15 cellular contexts compared by ENCODE assay signal in genomic region chr2:225120175-225120574, GRCh38.
DNase-seq lines count a peak whose midpoint lies in the region; ATAC-seq, FAIRE-seq and TF ChIP-seq lines count a peak whose summit lies in the region.
"Had no signal": no experiment of that assay in that cellular context is flagged by ENCODE, and none has a peak within 500 bp of the region (broad histone marks: within the 10 kb centered on the region; RNA-seq: fewer than 3 reads in every experiment).

No MANE protein-coding gene starts in this region.

- WGBS in IMR-90 (ENCODE audit: extremely low coverage in 2 of 2, insufficient read length in 1 of 2), 2 experiments = no CpG with 5 or more reads among the region's 1 CpG
- 45% methylated on average over 1 of the region's 1 CpG for WGBS in mesenchymal stem cell
- 30 to 47% methylated on average over 1 of the region's 1 CpG for WGBS in body of pancreas, 2 donors

- peak overlapping the region; percentile 54 for H2AFZ ChIP-seq in IMR-90 (replicated peaks; ENCODE audit: low read length, poor library complexity)
- H2AFZ ChIP-seq in keratinocyte (ENCODE audit: control insufficient read depth, low read length) = no peak overlapping the region
- no peak overlapping the region for H2AFZ ChIP-seq in mesenchymal stem cell (ENCODE audit: low read depth, low read length)

- TF ChIP-seq POLR2A in IMR-90 (IDR thresholded peaks at IDR 0.05; ENCODE audit: low read depth, low read length) (no peak), body of pancreas (IDR thresholded peaks at IDR 0.05) (no peak)

- in situ Hi-C loops in IMR-90 (cut with MboI; ENCODE audit: low sequenced_read_pairs) = loop anchor here (25.0 kb wide), 1 partner anchor 1667 kb away; the partner anchor contains the start of gene IRS1

- H3K27me3 ChIP-seq in IMR-90 (ENCODE audit: control insufficient read depth, insufficient read depth, low read length) = no peaks in the 10 kb centered on the region
- no peaks in the 10 kb centered on the region for H3K27me3 ChIP-seq in keratinocyte (ENCODE audit: control insufficient read depth, extremely low read depth, insufficient read depth, low read length)
- H3K27me3 ChIP-seq in mesenchymal stem cell (ENCODE audit: control insufficient read depth in 1 of 2, insufficient read depth in 1 of 2, low read length in 2 of 2) = no peaks in the 10 kb centered on the region
- H3K27me3 ChIP-seq in body of pancreas = no peaks in the 10 kb centered on the region
- H3K27me3 ChIP-seq: gastrocnemius medialis had no signal

- H3K9me3 ChIP-seq in IMR-90 (ENCODE audit: control insufficient read depth, insufficient read depth, low read length) (no peaks in the 10 kb centered on the region), keratinocyte (ENCODE audit: control insufficient read depth, low read depth, low read length) (no peaks in the 10 kb centered on the region), mesenchymal stem cell (ENCODE audit: control insufficient read depth, low read length) (no peaks in the 10 kb centered on the region), body of pancreas (no peaks in the 10 kb centered on the region)
- H3K9me3 ChIP-seq: gastrocnemius medialis had no signal

- no peak overlapping the region for H2BK12ac ChIP-seq in mesenchymal stem cell (ENCODE audit: low read length in 2 of 2)

- H3K4ac ChIP-seq in IMR-90 (ENCODE audit: low read depth, low read length) (peak overlapping the region; percentile 6), mesenchymal stem cell (ENCODE audit: low read depth in 1 of 2, low read length in 2 of 2) (no peak overlapping the region)

- dilution Hi-C loops in IMR-90 (cut with HindIII; ENCODE audit: low sequenced_read_pairs, unreplicated experiment) (no loop called here), keratinocyte (cut with MboI; ENCODE audit: extremely low pct_ligation_motif_present, low sequenced_read_pairs) (no loop called here)

- H3K9me1 ChIP-seq in IMR-90 (ENCODE audit: insufficient read depth, low read length) = no peaks in the 10 kb centered on the region
- no peaks in the 10 kb centered on the region for H3K9me1 ChIP-seq in keratinocyte (ENCODE audit: control insufficient read depth, extremely low read depth, insufficient read depth, low read length)

- no peak overlapping the region for H3K56ac ChIP-seq in IMR-90 (ENCODE audit: extremely low read depth, insufficient read depth, low read length)

- peak overlapping the region; percentile 46 for H2BK20ac ChIP-seq in IMR-90 (ENCODE audit: low read depth, low read length)

- H3K14ac ChIP-seq in IMR-90 (replicated peaks; ENCODE audit: low read depth, low read length) (peak overlapping the region; percentile 55; the same call in 1 of the 2 replicates), mesenchymal stem cell (ENCODE audit: low read length in 2 of 2) (no peak overlapping the region)

- POLR2A ChIA-PET in IMR-90 (lab: Charles Lee; ENCODE audit: unreplicated experiment) = no interaction called here

- H2AK9ac ChIP-seq in IMR-90 (replicated peaks; ENCODE audit: low read depth, low read length, poor library complexity) = no peak overlapping the region

- H3K27ac ChIP-seq in IMR-90 (ENCODE audit: insufficient read depth, low read length) (no peak overlapping the region), keratinocyte (ENCODE audit: control insufficient read depth, insufficient read depth, low read length) (no peak overlapping the region), mesenchymal stem cell (ENCODE audit: low read length, poor library complexity, severe bottlenecking) (no peak overlapping the region), body of pancreas (no peak overlapping the region)
- H3K27ac ChIP-seq: gastrocnemius medialis had no signal

- no peak overlapping the region for H4K5ac ChIP-seq in IMR-90 (ENCODE audit: low read depth, low read length)

- TF ChIP-seq RAD21 in IMR-90 (IDR thresholded peaks at IDR 0.05; ENCODE audit: low read length) = no peak

- H2BK5ac ChIP-seq in IMR-90 (ENCODE audit: low read depth, low read length, poor library complexity, severe bottlenecking) (peak overlapping the region; percentile 29), mesenchymal stem cell (ENCODE audit: low read depth, low read length, poor library complexity, severe bottlenecking) (no peak overlapping the region)

- ATAC-seq in IMR-90 (ENCODE audit: low read depth) = peak; percentile 53
- peak; percentile 87 for ATAC-seq in SK-N-SH treated with all-trans-retinoic acid at 6 μM for 48 hours
- ATAC-seq in HG03095 (IDR thresholded peaks at IDR 0.05; ENCODE audit: unreplicated experiment) = no peak
- no peak for ATAC-seq in body of pancreas
- ATAC-seq: gastrocnemius medialis; K562; natural killer cell treated with Interleukin-12 subunit alpha and Interleukin-12 subunit beta and Interleukin-15 and Interleukin-18, amount 100 ng/mL, for 72 hours; sciatic nerve had no signal

- DNase-seq in COLO668 (lab: John Stamatoyannopoulos, UW; ENCODE audit: unreplicated experiment) = peak; percentile 8
- peak; percentile 67 for DNase-seq in IMR-90
- no peak for DNase-seq in keratinocyte (ENCODE audit: low read depth, low spot score)
- DNase-seq in mesenchymal stem cell = no peak
- DNase-seq in SIG-M5 treated with dmso at 0.1 percent for 504 hours (lab: John Stamatoyannopoulos, UW; ENCODE audit: unreplicated experiment) = no peak
- DNase-seq in body of pancreas = no peak
- DNase-seq: activated CD4-positive, CD25-positive, alpha-beta regulatory T cell; CD8-positive, alpha-beta memory T cell; gastrocnemius medialis; Right ventricle myocardium superior had no signal

- H3K18ac ChIP-seq in IMR-90 (ENCODE audit: low read depth, low read length) (no peak overlapping the region), mesenchymal stem cell (ENCODE audit: low read depth in 1 of 2, low read length in 2 of 2) (no peak overlapping the region)

- FAIRE-seq in keratinocyte (lab: Jason Lieb, UNC) = no peak
- FAIRE-seq: K562 had no signal

- H3K4me1 ChIP-seq in IMR-90 (ENCODE audit: control insufficient read depth, insufficient read depth, low read length) = no peaks in the 10 kb centered on the region; the same call in 1 of the 2 replicates
- H3K4me1 ChIP-seq in keratinocyte (ENCODE audit: control insufficient read depth, extremely low read depth, insufficient read depth, low read length) = peaks cover 8% of the 10 kb centered on the region
- no peaks in the 10 kb centered on the region for H3K4me1 ChIP-seq in mesenchymal stem cell (ENCODE audit: control insufficient read depth, insufficient read depth, low read depth, low read length)
- peaks cover 11% of the 10 kb centered on the region for H3K4me1 ChIP-seq in body of pancreas
- H3K4me1 ChIP-seq: gastrocnemius medialis had no signal

- H4K91ac ChIP-seq in IMR-90 (ENCODE audit: insufficient read depth, low read depth, low read length) (peak overlapping the region; percentile 23; the same call in 1 of the 2 replicates), mesenchymal stem cell (ENCODE audit: low read length) (no peak overlapping the region)

- peak overlapping the region; percentile 7; the same call in 1 of the 2 replicates for H2AK5ac ChIP-seq in IMR-90 (ENCODE audit: low read depth, low read length)
- no peak overlapping the region for H2AK5ac ChIP-seq in mesenchymal stem cell (ENCODE audit: low read length, severe bottlenecking)

- H2BK15ac ChIP-seq in IMR-90 (ENCODE audit: low read depth, low read length) (peak overlapping the region; percentile 74; the same call in 2 of the 3 replicates), mesenchymal stem cell (ENCODE audit: low read depth, poor library complexity, severe bottlenecking) (no peak overlapping the region)

- H3K79me1 ChIP-seq in IMR-90 (ENCODE audit: low read depth in 1 of 2, low read length in 2 of 2) = no peaks in the 10 kb centered on the region
- H3K79me1 ChIP-seq in mesenchymal stem cell (replicated peaks; ENCODE audit: low read length, poor library complexity, severe bottlenecking) = no peaks in the 10 kb centered on the region

- no peak overlapping the region for H3K4me2 ChIP-seq in IMR-90 (ENCODE audit: low read depth, low read length)
- H3K4me2 ChIP-seq in keratinocyte (ENCODE audit: control insufficient read depth, extremely low read depth, insufficient read depth, low read depth, low read length) = peak overlapping the region; percentile 14
- no peak overlapping the region for H3K4me2 ChIP-seq in mesenchymal stem cell (ENCODE audit: low read length, poor library complexity, severe bottlenecking)

- H4K8ac ChIP-seq in IMR-90 (ENCODE audit: low read depth in 2 of 2, low read length in 2 of 2) (0 out of 4 replicates have a peak overlapping the region, but pooled peaks of 1 of the 2 experiments have one; percentile 35), mesenchymal stem cell (ENCODE audit: low read length) (no peak overlapping the region)

- no peaks in the 10 kb centered on the region for H3K36me3 ChIP-seq in IMR-90 (ENCODE audit: control insufficient read depth, insufficient read depth, low read length)
- no peaks in the 10 kb centered on the region for H3K36me3 ChIP-seq in keratinocyte (ENCODE audit: control insufficient read depth in 2 of 2, extremely low read depth in 1 of 2, insufficient read depth in 2 of 2, low read length in 2 of 2)
- H3K36me3 ChIP-seq in mesenchymal stem cell (ENCODE audit: control insufficient read depth in 1 of 2, insufficient read depth in 2 of 2, low read depth in 1 of 2, low read length in 2 of 2) = no peaks in the 10 kb centered on the region
- H3K36me3 ChIP-seq in body of pancreas (replicated peaks in 1 of 2; ENCODE audit: insufficient read depth in 1 of 2, low read depth in 2 of 2) = no peaks in the 10 kb centered on the region
- H3K36me3 ChIP-seq: gastrocnemius medialis had no signal

- intact Hi-C loops in IMR-90 (cut with micrococcal nuclease) (loop anchor here (5.0 kb wide), 1 partner anchor 78 kb away; the partner anchor contains the start of gene DOCK10), body of pancreas (cut with DNase I) (loop anchor here (5.0 kb wide), 1 partner anchor 542 kb away; no protein-coding TSS in a partner anchor)

- CTCF ChIA-PET in IMR-90 (lab: Yijun Ruan, JAX) = no interaction called here

- H3K9ac ChIP-seq in IMR-90 (ENCODE audit: low read depth, low read length) (no peak overlapping the region), keratinocyte (ENCODE audit: control insufficient read depth, extremely low read depth, insufficient read depth, low read length) (no peak overlapping the region), mesenchymal stem cell (ENCODE audit: low read length) (no peak overlapping the region)

- H4K20me1 ChIP-seq in IMR-90 (ENCODE audit: insufficient read depth, low read length) = no peaks in the 10 kb centered on the region
- H4K20me1 ChIP-seq in keratinocyte (ENCODE audit: control insufficient read depth, extremely low read depth, insufficient read depth, low read length) = no peaks in the 10 kb centered on the region

- BruUV-seq in IMR-90 (replicated peaks; lab: Mats Ljungman, UMichigan) = no TSS peak

- H3K23ac ChIP-seq in IMR-90 (ENCODE audit: low read depth, low read length) (peak overlapping the region; percentile 35; the same call in 1 of the 2 replicates), mesenchymal stem cell (ENCODE audit: low read length in 2 of 2) (no peak overlapping the region)

- H3K79me2 ChIP-seq in keratinocyte (ENCODE audit: control insufficient read depth, insufficient read depth, low read length) = no peaks in the 10 kb centered on the region

- H2BK120ac ChIP-seq in IMR-90 (ENCODE audit: low read depth, low read length) (peak overlapping the region; percentile 5; the same call in 1 of the 2 replicates), mesenchymal stem cell (ENCODE audit: low read depth, low read length) (no peak overlapping the region)

- H3K4me3 ChIP-seq in IMR-90 (ENCODE audit: insufficient read depth, low read depth, low read length) (no peak overlapping the region), keratinocyte (ENCODE audit: control insufficient read depth in 2 of 3, extremely low read depth in 1 of 3, insufficient read depth in 2 of 3, low read depth in 1 of 3, low read length in 3 of 3) (no peak overlapping the region), mesenchymal stem cell (ENCODE audit: insufficient read depth in 1 of 2, low read depth in 1 of 2, low read length in 2 of 2) (no peak overlapping the region), body of pancreas (no peak overlapping the region)
- H3K4me3 ChIP-seq: gastrocnemius medialis, K562 had no signal

- TF ChIP-seq CTCF in IMR-90 (conservative IDR thresholded peaks at IDR 0.05; ENCODE audit: low read depth, low read length) = no peak
- TF ChIP-seq CTCF in keratinocyte (optimal IDR thresholded peaks at IDR 0.05 in 1 of 3, IDR thresholded peaks at IDR 0.05 in 1 of 3, conservative IDR thresholded peaks at IDR 0.05 in 1 of 3; ENCODE audit: extremely low read depth in 1 of 3, insufficient read depth in 2 of 3, low read length in 3 of 3) = no peak
- TF ChIP-seq CTCF in body of pancreas (IDR thresholded peaks at IDR 0.05) = no peak

Comparison
In these comparisons a context has a peak if more than half of its experiments do, and no peak if none do; other contexts are left out.
1. DNase-seq: peak in COLO668 (single experiment) and IMR-90 (single experiment); none in keratinocyte (single experiment), mesenchymal stem cell (single experiment), SIG-M5 treated with dmso at 0.1 percent for 504 hours (single experiment) and body of pancreas (0 of 4).
2. ATAC-seq: peak in IMR-90 (single experiment) and SK-N-SH treated with all-trans-retinoic acid at 6 μM for 48 hours (single experiment); none in HG03095 (single experiment) and body of pancreas (single experiment).